Comparison of ENCODE assay signal across 9 cellular contexts in the genomic region with DNA sequence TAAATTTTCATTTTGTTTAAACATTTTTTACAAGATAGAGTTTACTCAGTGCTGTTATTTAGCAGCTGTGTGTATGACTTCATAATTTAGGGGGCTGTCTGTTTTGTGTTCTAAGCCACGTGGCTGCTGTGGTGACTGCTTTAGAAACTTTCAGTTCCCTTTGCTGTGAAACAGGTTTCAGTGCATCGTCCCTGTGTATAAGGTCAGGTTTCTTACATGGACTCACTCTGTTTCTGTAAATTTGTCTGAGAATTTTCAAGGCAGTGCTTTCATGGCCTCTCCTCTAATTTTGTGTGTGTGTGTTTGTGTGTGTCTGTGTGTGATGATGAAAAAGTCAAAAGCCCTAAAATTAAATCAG. TPM values are rescaled to one million over a fixed set of nuclear protein-coding genes. Genes with fewer than 3 reads are reported as not detected.
DNase-seq lines count a peak whose midpoint lies in the region; ATAC-seq and TF ChIP-seq lines count a peak whose summit lies in the region.
"Had no signal": no experiment of that assay in that cellular context is flagged by ENCODE, and none has a peak within 500 bp of the region (broad histone marks: within the 10 kb centered on the region; RNA-seq: fewer than 3 reads in every experiment).

No MANE protein-coding gene starts in this region.

- H3K27ac ChIP-seq in Karpas-422 (ENCODE audit: low read length): peak overlapping the region; percentile 95
- H3K27ac ChIP-seq: 22Rv1 had no signal

- H4K20me1 ChIP-seq in Karpas-422 (ENCODE audit: insufficient read depth, low read depth, low read length): no peaks in the 10 kb centered on the region

- peak; percentile 35 for DNase-seq in DMS53 (lab: John Stamatoyannopoulos, UW)
- DNase-seq in DMS53 treated with DMSO at 0.1 percent for 48 hours (lab: John Stamatoyannopoulos, UW; ENCODE audit: unreplicated experiment): no peak
- DNase-seq in Karpas-422: peak; percentile 92
- DNase-seq in astrocyte of the spinal cord (ENCODE audit: low read depth, low spot score): peak; percentile 61
- DNase-seq in myocyte (ENCODE audit: low read depth): peak; percentile 36
- no peak for DNase-seq in HT-29 (ENCODE audit: low spot score)
- DNase-seq in NCI-H128 (lab: John Stamatoyannopoulos, UW; ENCODE audit: unreplicated experiment): no peak

- H3K9ac ChIP-seq in Karpas-422 (ENCODE audit: low read length): peak overlapping the region; percentile 76

- peaks cover 85% of the 10 kb centered on the region for H3K4me1 ChIP-seq in Karpas-422 (ENCODE audit: low read length)

- peaks cover 86% of the 10 kb centered on the region for H3K79me2 ChIP-seq in Karpas-422 (ENCODE audit: low read length)

- peak overlapping the region; percentile 73 for H3K4me2 ChIP-seq in Karpas-422 (ENCODE audit: low read depth, low read length, poor library complexity, severe bottlenecking)

- no peak for TF ChIP-seq CTCF in astrocyte of the spinal cord (IDR thresholded peaks at IDR 0.05; ENCODE audit: low read depth, low read length)

- H2AFZ ChIP-seq in Karpas-422 (ENCODE audit: low read length): 0 out of 2 replicates have a peak overlapping the region, but pooled peaks have one; percentile 0

- no peaks in the 10 kb centered on the region for H3K27me3 ChIP-seq in Karpas-422 (ENCODE audit: low read length)

- H3K9me2 ChIP-seq in Karpas-422 (replicated peaks; ENCODE audit: insufficient read depth, low read length): no peaks in the 10 kb centered on the region

- H3K9me3 ChIP-seq in Karpas-422 (ENCODE audit: low read length): no peaks in the 10 kb centered on the region

- in situ Hi-C loops in astrocyte of the spinal cord (cut with HindIII; ENCODE audit: low sequenced_read_pairs): no loop called here

- no peaks in the 10 kb centered on the region; the same call in 1 of the 2 replicates for H3K36me3 ChIP-seq in Karpas-422 (ENCODE audit: insufficient read depth, low read length)

- ATAC-seq in GM21619 (IDR thresholded peaks at IDR 0.05; ENCODE audit: unreplicated experiment): peak; percentile 85

- peak overlapping the region; percentile 66 for H3K4me3 ChIP-seq in Karpas-422 (ENCODE audit: low read length)
- peak overlapping the region; percentile 30 for H3K4me3 ChIP-seq in astrocyte of the spinal cord (ENCODE audit: low read depth, low read length)

RNA-seq across cellular contexts. Expression of a gene that starts 32.4 kb away (rescaled TPM):
- total RNA-seq in Karpas-422 (2014; rRNA removed; shearing (Covaris generic); ENCODE audit: low replicate concordance): 39.6 and 55.7 TPM in 2 replicates
- total RNA-seq in myocyte: 10.3 and 10.8 TPM in 2 replicates
- polyA plus RNA-seq in myocyte (2012): 12.5 TPM
- total RNA-seq in HT-29 (2014; rRNA removed; shearing (Covaris generic)): 14.7 and 21.1 TPM in 2 replicates

Comparison
In these comparisons a context has a peak if more than half of its experiments do, and no peak if none do; other contexts are left out.
1. DNase-seq: peak in DMS53 (single experiment), Karpas-422 (single experiment), astrocyte of the spinal cord (single experiment) and myocyte (single experiment); none in DMS53 treated with DMSO at 0.1 percent for 48 hours (single experiment), HT-29 (single experiment) and NCI-H128 (single experiment).